ENCODE assay signal across 11 cellular contexts in the genomic region with DNA sequence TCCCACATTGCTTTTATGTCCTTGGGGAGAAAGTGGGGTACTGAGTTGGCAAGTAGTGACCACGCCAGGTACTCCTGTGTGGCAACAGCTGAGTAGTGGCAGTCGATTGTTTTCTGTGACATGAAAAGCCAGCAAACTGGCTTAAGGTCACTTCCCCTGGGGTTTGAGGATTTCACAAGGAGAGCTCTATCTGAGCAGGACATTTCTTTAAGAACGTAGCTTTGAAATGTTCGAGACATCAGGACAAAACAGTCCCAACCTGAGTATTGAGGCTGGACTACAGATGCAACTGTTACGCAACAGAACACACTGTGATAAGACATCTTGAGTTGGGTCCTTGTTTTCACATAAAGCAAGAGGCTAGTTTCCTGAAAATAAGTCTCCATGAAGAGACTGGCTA.
A peak's percentile ranks its signal among the peaks of the same experiment; 100 is the strongest.
DNase-seq lines count a peak whose midpoint lies in the region; ATAC-seq and TF ChIP-seq lines count a peak whose summit lies in the region.
"Had no signal": no experiment of that assay in that cellular context is flagged by ENCODE, and none has a peak within 500 bp of the region (broad histone marks: within the 10 kb centered on the region; RNA-seq: fewer than 3 reads in every experiment).

No MANE protein-coding gene starts in this region.

- peaks cover 41% of the 10 kb centered on the region for H3K4me1 Mint-ChIP-seq in chondrocyte (ENCODE audit: low read depth)

- peaks cover 19% of the 10 kb centered on the region for H3K36me3 Mint-ChIP-seq in chondrocyte (ENCODE audit: low read depth)

- H3K4me1 ChIP-seq in neutrophil (ENCODE audit: control insufficient read depth in 1 of 2, insufficient read depth in 1 of 2, low read depth in 1 of 2, low read length in 1 of 2): peaks cover 46 to 61% of the 10 kb centered on the region in 2 experiments

- H3K4me3 Mint-ChIP-seq in chondrocyte (ENCODE audit: unreplicated experiment): no peak overlapping the region
- H3K4me3 Mint-ChIP-seq: activated T-helper 1 cell treated with anti-CD3 and anti-CD28 coated beads, Interleukin-12 subunit alpha, Interleukin-12 subunit beta, Interleukin-2, Interleukin-4 antibody, amounts not matched to agents 30 ng/mL and 10 ng/mL and 1 ng/mL, durations not matched to agents 14 hours and 24 hours and 36 hours had no signal

- peak; percentile 6 for DNase-seq in AG20443 (ENCODE audit: low spot score)
- peak; percentile 4 for DNase-seq in HT1080 (ENCODE audit: low read depth)
- no peak for DNase-seq in chondrocyte (ENCODE audit: low spot score)
- no peak for DNase-seq in cerebellar nuclear complex (lab: John Stamatoyannopoulos, UW)
- no peak for DNase-seq in NCI-H446 treated with DMSO at 0.1 percent for 48 hours (lab: John Stamatoyannopoulos, UW)
- DNase-seq in epidermal melanocyte (ENCODE audit: insufficient read length, low spot score): no peak
- DNase-seq: effector memory CD4-positive, alpha-beta T cell; MV-4-11 had no signal

- no peaks in the 10 kb centered on the region for H3K9me3 ChIP-seq in neutrophil

- H3K27me3 ChIP-seq in neutrophil: no peaks in the 10 kb centered on the region

- H3K27me3 Mint-ChIP-seq in chondrocyte (ENCODE audit: low read depth): no peaks in the 10 kb centered on the region

- H3K36me3 ChIP-seq in neutrophil: peaks cover 66% of the 10 kb centered on the region

- TF ChIP-seq CTCF in chondrocyte (IDR thresholded peaks at IDR 0.05) (no peak), neutrophil (IDR thresholded peaks at IDR 0.05) (no peak)

- H3K9me3 Mint-ChIP-seq in chondrocyte (ENCODE audit: low read depth): no peaks in the 10 kb centered on the region
- H3K9me3 Mint-ChIP-seq: activated T-helper 1 cell treated with anti-CD3 and anti-CD28 coated beads, Interleukin-12 subunit alpha, Interleukin-12 subunit beta, Interleukin-2, Interleukin-4 antibody, amounts not matched to agents 30 ng/mL and 10 ng/mL and 1 ng/mL, durations not matched to agents 14 hours and 24 hours and 36 hours had no signal

- ATAC-seq in HG03139 (IDR thresholded peaks at IDR 0.05; ENCODE audit: unreplicated experiment): no peak

- peak overlapping the region in 1 of 2 experiments; percentile 24 for H3K4me3 ChIP-seq in neutrophil (ENCODE audit: low read depth in 1 of 2, low read length in 1 of 2)

- H3K27ac Mint-ChIP-seq in chondrocyte (ENCODE audit: unreplicated experiment): peak overlapping the region; percentile 36

- H3K27ac ChIP-seq in neutrophil: peak overlapping the region; percentile 85

Comparison
In these comparisons a context has a peak if more than half of its experiments do, and no peak if none do; other contexts are left out.
1. DNase-seq: peak in AG20443 (single experiment) and HT1080 (single experiment); none in chondrocyte (single experiment), cerebellar nuclear complex (0 of 2), NCI-H446 treated with DMSO at 0.1 percent for 48 hours (single experiment) and epidermal melanocyte (single experiment).